Comparison of ENCODE assay signal across 15 cellular contexts in genomic region chr7:11716185-11716584, GRCh38.
DNase-seq lines count a peak whose midpoint lies in the region; ATAC-seq, FAIRE-seq and TF ChIP-seq lines count a peak whose summit lies in the region.
"Had no signal": no experiment of that assay in that cellular context is flagged by ENCODE, and none has a peak within 500 bp of the region (broad histone marks: within the 10 kb centered on the region; RNA-seq: fewer than 3 reads in every experiment).

No MANE protein-coding gene starts in this region.

- H3K4me3 ChIP-seq in BE2C (ENCODE audit: low read depth, low read length) (no peak overlapping the region), kidney (ENCODE audit: low read length in 2 of 2) (no peak overlapping the region), endodermal cell (ENCODE audit: low read length) (no peak overlapping the region)

- H3K4me1 ChIP-seq in BE2C (peaks cover 14% of the 10 kb centered on the region), kidney (ENCODE audit: control insufficient read depth in 1 of 2, insufficient read depth in 1 of 2, low read depth in 1 of 2, low read length in 2 of 2) (peaks cover 2 to 5% of the 10 kb centered on the region in 2 donors), endodermal cell (ENCODE audit: control insufficient read depth, insufficient read depth, low read length) (no peaks in the 10 kb centered on the region)

- no peaks in the 10 kb centered on the region for H3K36me3 Mint-ChIP-seq in endodermal cell (ENCODE audit: low read depth)
- H3K36me3 Mint-ChIP-seq in activated CD4-positive, alpha-beta T cell treated with anti-CD3 and anti-CD28 coated beads for 36 hours (ENCODE audit: low read depth): no peaks in the 10 kb centered on the region
- H3K36me3 Mint-ChIP-seq: CD4-positive, CD25-positive, alpha-beta regulatory T cell; naive B cell had no signal

- H3K27me3 ChIP-seq in BE2C (no peaks in the 10 kb centered on the region), endodermal cell (ENCODE audit: control insufficient read depth, insufficient read depth, low read length, poor library complexity, severe bottlenecking) (no peaks in the 10 kb centered on the region)

- H3K4me3 Mint-ChIP-seq in endodermal cell: no peak overlapping the region
- H3K4me3 Mint-ChIP-seq in activated CD4-positive, alpha-beta T cell treated with anti-CD3 and anti-CD28 coated beads for 36 hours: no peak overlapping the region
- H3K4me3 Mint-ChIP-seq: activated T-cell treated with anti-CD3 and anti-CD28 coated beads, Interleukin-2, amount 50 U/mL, for 24 hours; CD4-positive, CD25-positive, alpha-beta regulatory T cell; naive B cell; stimulated activated naive CD8-positive, alpha-beta T cell treated with anti-CD3 and anti-CD28 coated beads, Interleukin-15, Interleukin-2, amounts not matched to agents 100 ng/mL and 50 ng/mL, for 24 hours had no signal

- no peak for ATAC-seq in activated CD4-positive, alpha-beta T cell treated with anti-CD3 and anti-CD28 coated beads for 36 hours

- no peaks in the 10 kb centered on the region for H3K36me3 ChIP-seq in BE2C
- no peaks in the 10 kb centered on the region for H3K36me3 ChIP-seq in kidney (ENCODE audit: control insufficient read depth in 1 of 2, insufficient read depth in 2 of 2, low read length in 2 of 2)
- no peaks in the 10 kb centered on the region for H3K36me3 ChIP-seq in endodermal cell (ENCODE audit: control insufficient read depth, insufficient read depth, low read length)

- CTCF ChIA-PET in activated CD4-positive, alpha-beta T cell treated with anti-CD3 and anti-CD28 coated beads for 36 hours (lab: Charles Lee): no interaction called here

- POLR2A ChIA-PET in activated CD4-positive, alpha-beta T cell treated with anti-CD3 and anti-CD28 coated beads for 36 hours (lab: Charles Lee): no interaction called here

- H3K9ac ChIP-seq in kidney (ENCODE audit: low read length in 2 of 2) (no peak overlapping the region), endodermal cell (ENCODE audit: extremely low read depth, low read length, poor library complexity, severe bottlenecking) (no peak overlapping the region)

- no peaks in the 10 kb centered on the region for H3K9me3 Mint-ChIP-seq in endodermal cell
- H3K9me3 Mint-ChIP-seq in activated CD4-positive, alpha-beta T cell treated with anti-CD3 and anti-CD28 coated beads for 36 hours (ENCODE audit: low read depth): no peaks in the 10 kb centered on the region
- H3K9me3 Mint-ChIP-seq: activated T-cell treated with anti-CD3 and anti-CD28 coated beads, Interleukin-2, amount 50 U/mL, for 24 hours; naive B cell; stimulated activated naive CD8-positive, alpha-beta T cell treated with anti-CD3 and anti-CD28 coated beads, Interleukin-15, Interleukin-2, amounts not matched to agents 100 ng/mL and 50 ng/mL, for 24 hours had no signal

- peaks cover 7% of the 10 kb centered on the region for H3K4me1 Mint-ChIP-seq in endodermal cell
- H3K4me1 Mint-ChIP-seq in activated CD4-positive, alpha-beta T cell treated with anti-CD3 and anti-CD28 coated beads for 36 hours: no peaks in the 10 kb centered on the region
- H3K4me1 Mint-ChIP-seq: CD4-positive, CD25-positive, alpha-beta regulatory T cell; naive B cell had no signal

- TF ChIP-seq CTCF in BE2C (IDR thresholded peaks at IDR 0.05; ENCODE audit: low read depth, low read length) (no peak), kidney (IDR thresholded peaks at IDR 0.05; ENCODE audit: borderline replicate concordance, extremely low read depth, insufficient read depth) (no peak), endodermal cell (conservative IDR thresholded peaks at IDR 0.05) (no peak)

- peak; percentile 12 for DNase-seq in BE2C
- peak; percentile 84 for DNase-seq in HS-5 (ENCODE audit: low read depth)
- peak; percentile 85 for DNase-seq in astrocyte of the hippocampus (ENCODE audit: low read depth, low spot score)
- DNase-seq in kidney: peak; percentile 49
- no peak for DNase-seq in endodermal cell
- DNase-seq in activated CD4-positive, alpha-beta T cell treated with anti-CD3 and anti-CD28 coated beads for 36 hours: no peak
- DNase-seq in AG08396 (ENCODE audit: low spot score): no peak
- no peak for DNase-seq in globus pallidus (ENCODE audit: low spot score)
- DNase-seq: activated T-cell treated with anti-CD3 and anti-CD28 coated beads, Interleukin-2, amount 50 U/mL, for 24 hours; CD4-positive, CD25-positive, alpha-beta regulatory T cell; hypothalamus; Karpas-422; naive B cell had no signal

- intact Hi-C loops in kidney (cut with DNase I): no loop called here
- intact Hi-C loops in activated CD4-positive, alpha-beta T cell treated with anti-CD3 and anti-CD28 coated beads for 36 hours (cut with DNase I, micrococcal nuclease): no loop called here

- H3K9me3 ChIP-seq in BE2C (no peaks in the 10 kb centered on the region), kidney (ENCODE audit: control insufficient read depth in 1 of 2, low read length in 2 of 2) (no peaks in the 10 kb centered on the region), endodermal cell (ENCODE audit: control insufficient read depth, low read length) (no peaks in the 10 kb centered on the region)

- H3K27ac ChIP-seq in kidney (ENCODE audit: low read depth in 2 of 2, low read length in 2 of 2): no peak overlapping the region
- H3K27ac ChIP-seq in endodermal cell (ENCODE audit: low read depth, low read length): no peak overlapping the region

- H3K27ac Mint-ChIP-seq in endodermal cell: no peak overlapping the region
- no peak overlapping the region for H3K27ac Mint-ChIP-seq in activated CD4-positive, alpha-beta T cell treated with anti-CD3 and anti-CD28 coated beads for 36 hours
- H3K27ac Mint-ChIP-seq: activated T-cell treated with anti-CD3 and anti-CD28 coated beads, Interleukin-2, amount 50 U/mL, for 24 hours; CD4-positive, CD25-positive, alpha-beta regulatory T cell; naive B cell; stimulated activated naive CD8-positive, alpha-beta T cell treated with anti-CD3 and anti-CD28 coated beads, Interleukin-15, Interleukin-2, amounts not matched to agents 100 ng/mL and 50 ng/mL, for 24 hours had no signal

- H3K27me3 Mint-ChIP-seq in endodermal cell (ENCODE audit: insufficient read depth): no peaks in the 10 kb centered on the region
- no peaks in the 10 kb centered on the region for H3K27me3 Mint-ChIP-seq in activated CD4-positive, alpha-beta T cell treated with anti-CD3 and anti-CD28 coated beads for 36 hours
- H3K27me3 Mint-ChIP-seq: activated T-cell treated with anti-CD3 and anti-CD28 coated beads, Interleukin-2, amount 50 U/mL, for 24 hours; CD4-positive, CD25-positive, alpha-beta regulatory T cell; naive B cell; stimulated activated naive CD8-positive, alpha-beta T cell treated with anti-CD3 and anti-CD28 coated beads, Interleukin-15, Interleukin-2, amounts not matched to agents 100 ng/mL and 50 ng/mL, for 24 hours had no signal

- FAIRE-seq in kidney (lab: Jason Lieb, UNC): no peak
- FAIRE-seq: colon had no signal

Comparison
In these comparisons a context has a peak if more than half of its experiments do, and no peak if none do; other contexts are left out.
1. DNase-seq: peak in BE2C (single experiment), HS-5 (single experiment), astrocyte of the hippocampus (single experiment) and kidney (single experiment); none in endodermal cell (single experiment), activated CD4-positive, alpha-beta T cell treated with anti-CD3 and anti-CD28 coated beads for 36 hours (single experiment), AG08396 (single experiment) and globus pallidus (single experiment).